Comparison of ENCODE assay signal across 20 cellular contexts in genomic region chr2:200125463-200125862, GRCh38.
DNase-seq lines count a peak whose midpoint lies in the region; ATAC-seq, FAIRE-seq and TF ChIP-seq lines count a peak whose summit lies in the region.
"Had no signal": no experiment of that assay in that cellular context is flagged by ENCODE, and none has a peak within 500 bp of the region (broad histone marks: within the 10 kb centered on the region; RNA-seq: fewer than 3 reads in every experiment).

No MANE protein-coding gene starts in this region.

- no peaks in the 10 kb centered on the region for H4K20me1 ChIP-seq in astrocyte (ENCODE audit: insufficient read depth, low read length)

- no TSS peak for BruUV-seq in Caco-2 (replicated peaks; lab: Mats Ljungman, UMichigan)

- H3K4me3 Mint-ChIP-seq in Caco-2 (ENCODE audit: unreplicated experiment), result peak overlapping the region; percentile 54
- no peak overlapping the region for H3K4me3 Mint-ChIP-seq in astrocyte (ENCODE audit: unreplicated experiment)
- H3K4me3 Mint-ChIP-seq in nephron, result no peak overlapping the region
- H3K4me3 Mint-ChIP-seq: CD14-positive monocyte, IgD-negative memory B cell had no signal

- no peaks in the 10 kb centered on the region for H3K27me3 ChIP-seq in Caco-2 (replicated peaks; ENCODE audit: control insufficient read depth, insufficient read depth, low read length)
- H3K27me3 ChIP-seq in astrocyte (ENCODE audit: insufficient read depth, low read length), result peaks cover 5% of the 10 kb centered on the region

- no peaks in the 10 kb centered on the region for H3K79me2 ChIP-seq in astrocyte (ENCODE audit: insufficient read depth, low read length)

- H3K27ac Mint-ChIP-seq in Caco-2 (ENCODE audit: unreplicated experiment) (peak overlapping the region; percentile 95), astrocyte (ENCODE audit: unreplicated experiment) (peak overlapping the region; percentile 62), nephron (peak overlapping the region in 2 of 3 experiments; percentile 39 to 54)

- H2AFZ ChIP-seq in astrocyte (ENCODE audit: low read depth, low read length), result no peak overlapping the region

- H3K4me1 ChIP-seq in Caco-2 (peaks cover 42% of the 10 kb centered on the region), astrocyte (ENCODE audit: insufficient read depth, low read length) (no peaks in the 10 kb centered on the region)

- H3K9me3 ChIP-seq in Caco-2 (peaks cover 25% of the 10 kb centered on the region), astrocyte (ENCODE audit: insufficient read depth, low read depth, low read length) (no peaks in the 10 kb centered on the region)

- no peak overlapping the region for H3K4me3 ChIP-seq in Caco-2 (ENCODE audit: low read depth, low read length)
- H3K4me3 ChIP-seq in astrocyte (ENCODE audit: insufficient read depth, low read depth, low read length), result no peak overlapping the region

- no peak overlapping the region for H3K9ac ChIP-seq in astrocyte (ENCODE audit: low read length)

- CTCF ChIA-PET in Caco-2 (lab: Charles Lee), result no interaction called here

- H3K4me1 Mint-ChIP-seq in Caco-2 (ENCODE audit: low read depth, unreplicated experiment) (peaks cover 35% of the 10 kb centered on the region), astrocyte (ENCODE audit: low read depth, unreplicated experiment) (peaks cover 31% of the 10 kb centered on the region), nephron (peaks cover 28% of the 10 kb centered on the region)
- H3K4me1 Mint-ChIP-seq: IgD-negative memory B cell had no signal

- peaks cover 8% of the 10 kb centered on the region for H3K36me3 Mint-ChIP-seq in Caco-2 (ENCODE audit: insufficient read depth, unreplicated experiment)
- peaks cover 2% of the 10 kb centered on the region for H3K36me3 Mint-ChIP-seq in astrocyte (ENCODE audit: low read depth, unreplicated experiment)
- no peaks in the 10 kb centered on the region for H3K36me3 Mint-ChIP-seq in nephron (ENCODE audit: low read depth)
- H3K36me3 Mint-ChIP-seq: CD14-positive monocyte had no signal

- H3K4me2 ChIP-seq in astrocyte (ENCODE audit: low read length), result no peak overlapping the region

- TF ChIP-seq CTCF in Caco-2 (IDR thresholded peaks at IDR 0.05; ENCODE audit: insufficient read depth in 1 of 2, low read depth in 1 of 2, low read length in 1 of 2, severe bottlenecking in 1 of 2, unreplicated experiment in 1 of 2), result no peak
- no peak for TF ChIP-seq CTCF in astrocyte (IDR thresholded peaks at IDR 0.05; ENCODE audit: insufficient read depth, low read depth, low read length)
- no peak for TF ChIP-seq CTCF in nephron (IDR thresholded peaks at IDR 0.05; ENCODE audit: unreplicated experiment in 3 of 3)
- no peak for TF ChIP-seq CTCF in D721Med (IDR thresholded peaks at IDR 0.05; ENCODE audit: insufficient read depth, missing control alignments)

- no peak overlapping the region for H3K27ac ChIP-seq in astrocyte (ENCODE audit: low read depth, low read length)

- intact Hi-C loops in Caco-2 (cut with micrococcal nuclease; ENCODE audit: unreplicated experiment), result loop anchor here (5.0 kb wide), 1 partner anchor 48 kb away; no protein-coding TSS in a partner anchor

- H3K27me3 Mint-ChIP-seq in Caco-2 (ENCODE audit: insufficient read depth, unreplicated experiment) (no peaks in the 10 kb centered on the region), astrocyte (ENCODE audit: low read depth, unreplicated experiment) (no peaks in the 10 kb centered on the region), nephron (ENCODE audit: low read depth) (no peaks in the 10 kb centered on the region)

- POLR2A ChIA-PET in Caco-2 (lab: Charles Lee), result no interaction called here

- H3K9me3 Mint-ChIP-seq in Caco-2 (ENCODE audit: unreplicated experiment), result peaks cover 42% of the 10 kb centered on the region
- H3K9me3 Mint-ChIP-seq in astrocyte (ENCODE audit: unreplicated experiment), result peaks cover 11% of the 10 kb centered on the region
- H3K9me3 Mint-ChIP-seq in nephron, result peaks cover 20% of the 10 kb centered on the region

- H3K36me3 ChIP-seq in Caco-2 (ENCODE audit: control insufficient read depth, insufficient read depth, low read length) (no peaks in the 10 kb centered on the region), astrocyte (ENCODE audit: insufficient read depth, low read length) (no peaks in the 10 kb centered on the region)

- no peak for DNase-seq in Caco-2
- peak; percentile 20 for DNase-seq in NCI-H526 treated with DMSO at 0.1 percent for 48 hours (lab: John Stamatoyannopoulos, UW)
- no peak for DNase-seq in astrocyte (ENCODE audit: low read depth)
- no peak for DNase-seq in D721Med (ENCODE audit: insufficient read length, low spot score)
- DNase-seq in NCI-H2081 treated with DMSO at 0.1 percent for 48 hours (lab: John Stamatoyannopoulos, UW), result no peak
- DNase-seq: AML-193, DMS79 treated with DMSO at 0.1 percent for 48 hours, GOT3, NCI-H1417 treated with DMSO at 0.1 percent for 48 hours, NCI-H1930, NCI-H2171, NCI-H446, NCI-H748 treated with DMSO at 0.1 percent for 48 hours, PC-3 had no signal

- FAIRE-seq in astrocyte (lab: Jason Lieb, UNC), result no peak
- no peak for FAIRE-seq in D721Med (lab: Jason Lieb, UNC)
- FAIRE-seq: G401.6 had no signal

- no peak for ATAC-seq in GM19397 (IDR thresholded peaks at IDR 0.05; ENCODE audit: unreplicated experiment)
- no peak for ATAC-seq in HG02588 (IDR thresholded peaks at IDR 0.05; ENCODE audit: unreplicated experiment)
- ATAC-seq: PC-3 had no signal
